In genomic region chr21:43922949-43923348, GRCh38 we compare ENCODE assay signal across 14 cellular contexts. TPM values are rescaled to one million over a fixed set of nuclear protein-coding genes. Genes with fewer than 3 reads are reported as not detected.
DNase-seq lines count a peak whose midpoint lies in the region; ATAC-seq and TF ChIP-seq lines count a peak whose summit lies in the region.
"Had no signal": no experiment of that assay in that cellular context is flagged by ENCODE, and none has a peak within 500 bp of the region (broad histone marks: within the 10 kb centered on the region; RNA-seq: fewer than 3 reads in every experiment).

No MANE protein-coding gene starts in this region.

- H3K36me3 ChIP-seq in stomach, result peaks cover 0 to 32% (median 17%) of the 10 kb centered on the region in 4 donors

- no peak for DNase-seq in activated naive CD4-positive, alpha-beta T cell treated with anti-CD3 and anti-CD28 coated beads, Interleukin-2, amount 10 ng/mL, durations not matched to agents 7 days and 5 days
- DNase-seq in activated naive CD4-positive, alpha-beta T cell treated with anti-CD3 and anti-CD28 coated beads, Interleukin-2, amount 50 U/mL, for 72 hours (ENCODE audit: low spot score in 2 of 2), result no peak
- no peak for DNase-seq in activated CD8-positive, alpha-beta T cell treated with anti-CD3 and anti-CD28 coated beads, Interleukin-2, amount 10 ng/mL, durations not matched to agents 7 days and 5 days
- peak in 2 of 3 donors; percentile 61 to 65 for DNase-seq in right cardiac atrium
- peak; percentile 51 for DNase-seq in stomach
- no peak for DNase-seq in Ammon's horn (ENCODE audit: low spot score)
- DNase-seq: cortex of kidney; GDM1; NCI-H2029 treated with DMSO at 0.1 percent for 48 hours; NCI-H526 treated with DMSO at 0.1 percent for 48 hours; stimulated activated CD4-positive, alpha-beta T cell treated with anti-CD3 and anti-CD28 coated beads, Interleukin-4, amount 100 ng/mL, for 24 hours had no signal

- H3K27me3 Mint-ChIP-seq in activated naive CD4-positive, alpha-beta T cell treated with anti-CD3 and anti-CD28 coated beads, Interleukin-2, amount 10 ng/mL, durations not matched to agents 7 days and 5 days, result peaks cover 4% of the 10 kb centered on the region
- H3K27me3 Mint-ChIP-seq in activated CD8-positive, alpha-beta T cell treated with anti-CD3 and anti-CD28 coated beads, Interleukin-2, amount 10 ng/mL, durations not matched to agents 7 days and 5 days (ENCODE audit: low read depth), result no peaks in the 10 kb centered on the region

- ATAC-seq in activated naive CD4-positive, alpha-beta T cell treated with anti-CD3 and anti-CD28 coated beads, Interleukin-2, amount 50 U/mL, for 72 hours, result no peak
- no peak for ATAC-seq in activated CD8-positive, alpha-beta T cell treated with anti-CD3 and anti-CD28 coated beads, Interleukin-2, amount 10 ng/mL, durations not matched to agents 7 days and 5 days
- ATAC-seq in right cardiac atrium (peak; percentile 4 to 12), GM21390 (IDR thresholded peaks at IDR 0.05; ENCODE audit: unreplicated experiment) (no peak), esophagus mucosa (no peak)

- CTCF ChIA-PET in activated naive CD4-positive, alpha-beta T cell treated with anti-CD3 and anti-CD28 coated beads, Interleukin-2, amount 10 ng/mL, durations not matched to agents 7 days and 5 days (lab: Charles Lee), result no interaction called here
- CTCF ChIA-PET in activated CD8-positive, alpha-beta T cell treated with anti-CD3 and anti-CD28 coated beads, Interleukin-2, amount 10 ng/mL, durations not matched to agents 7 days and 5 days (lab: Charles Lee), result interaction anchor here (3.2 kb wide), 1 partner anchor 15 kb away, joined by 21 read pairs; no protein-coding TSS in a partner anchor

- H3K27ac ChIP-seq in right cardiac atrium (ENCODE audit: low read length) (no peak overlapping the region), stomach (peak overlapping the region in 2 of 5 donors; percentile 12 to 25)

- H3K27ac Mint-ChIP-seq in activated naive CD4-positive, alpha-beta T cell treated with anti-CD3 and anti-CD28 coated beads, Interleukin-2, amount 10 ng/mL, durations not matched to agents 7 days and 5 days, result peak overlapping the region; percentile 49
- H3K27ac Mint-ChIP-seq in activated naive CD4-positive, alpha-beta T cell treated with anti-CD3 and anti-CD28 coated beads, Interleukin-2, amount 50 U/mL, for 72 hours, result peak overlapping the region in 1 of 2 donors; percentile 44
- H3K27ac Mint-ChIP-seq in activated CD8-positive, alpha-beta T cell treated with anti-CD3 and anti-CD28 coated beads, Interleukin-2, amount 10 ng/mL, durations not matched to agents 7 days and 5 days, result peak overlapping the region; percentile 87

- H3K36me3 Mint-ChIP-seq in activated naive CD4-positive, alpha-beta T cell treated with anti-CD3 and anti-CD28 coated beads, Interleukin-2, amount 10 ng/mL, durations not matched to agents 7 days and 5 days, result peaks cover 9% of the 10 kb centered on the region
- H3K36me3 Mint-ChIP-seq in activated naive CD4-positive, alpha-beta T cell treated with anti-CD3 and anti-CD28 coated beads, Interleukin-2, amount 50 U/mL, for 72 hours, result peaks cover 0 to 38% of the 10 kb centered on the region in 2 donors
- peaks cover 19% of the 10 kb centered on the region for H3K36me3 Mint-ChIP-seq in activated CD8-positive, alpha-beta T cell treated with anti-CD3 and anti-CD28 coated beads, Interleukin-2, amount 10 ng/mL, durations not matched to agents 7 days and 5 days (ENCODE audit: low read depth)

- 76% methylated on average over 11 of the region's 11 CpGs for WGBS in right cardiac atrium
- WGBS in stomach, 5 donors, result 68 to 77% (median 75%) methylated on average over 11 of the region's 11 CpGs

- no peak for TF ChIP-seq CTCF in stomach (IDR thresholded peaks at IDR 0.05)

- H3K9me3 Mint-ChIP-seq in activated naive CD4-positive, alpha-beta T cell treated with anti-CD3 and anti-CD28 coated beads, Interleukin-2, amount 10 ng/mL, durations not matched to agents 7 days and 5 days, result no peaks in the 10 kb centered on the region
- H3K9me3 Mint-ChIP-seq in activated naive CD4-positive, alpha-beta T cell treated with anti-CD3 and anti-CD28 coated beads, Interleukin-2, amount 50 U/mL, for 72 hours, result no peaks in the 10 kb centered on the region
- H3K9me3 Mint-ChIP-seq in activated CD8-positive, alpha-beta T cell treated with anti-CD3 and anti-CD28 coated beads, Interleukin-2, amount 10 ng/mL, durations not matched to agents 7 days and 5 days (ENCODE audit: insufficient read depth), result no peaks in the 10 kb centered on the region
- H3K9me3 Mint-ChIP-seq: mesothelial cell of epicardium had no signal

- H3K9me3 ChIP-seq in right cardiac atrium (ENCODE audit: control insufficient read depth, low read length) (no peaks in the 10 kb centered on the region), stomach (no peaks in the 10 kb centered on the region)

- H3K27me3 ChIP-seq in right cardiac atrium (ENCODE audit: control insufficient read depth, insufficient read depth), result no peaks in the 10 kb centered on the region
- H3K27me3 ChIP-seq in stomach, result no peaks in the 10 kb centered on the region

- POLR2A ChIA-PET in activated CD8-positive, alpha-beta T cell treated with anti-CD3 and anti-CD28 coated beads, Interleukin-2, amount 10 ng/mL, durations not matched to agents 7 days and 5 days (lab: Charles Lee), result interaction anchor here (0.7 to 0.9 kb wide), 2 partner anchors 15 to 162 kb away, joined by 3 to 4 read pairs; no protein-coding TSS in a partner anchor

- peaks cover 57% of the 10 kb centered on the region for H3K4me1 Mint-ChIP-seq in activated naive CD4-positive, alpha-beta T cell treated with anti-CD3 and anti-CD28 coated beads, Interleukin-2, amount 10 ng/mL, durations not matched to agents 7 days and 5 days
- peaks cover 55% of the 10 kb centered on the region for H3K4me1 Mint-ChIP-seq in activated CD8-positive, alpha-beta T cell treated with anti-CD3 and anti-CD28 coated beads, Interleukin-2, amount 10 ng/mL, durations not matched to agents 7 days and 5 days (ENCODE audit: low read depth)

- H3K4me1 ChIP-seq in right cardiac atrium (ENCODE audit: control insufficient read depth, insufficient read depth, low read length) (peaks cover 24% of the 10 kb centered on the region), stomach (peaks cover 11 to 72% (median 44%) of the 10 kb centered on the region in 4 donors)

- no peak for TF ChIP-seq EP300 in stomach (IDR thresholded peaks at IDR 0.05)

- no peak overlapping the region for H3K4me3 Mint-ChIP-seq in activated naive CD4-positive, alpha-beta T cell treated with anti-CD3 and anti-CD28 coated beads, Interleukin-2, amount 10 ng/mL, durations not matched to agents 7 days and 5 days
- no peak overlapping the region for H3K4me3 Mint-ChIP-seq in activated CD8-positive, alpha-beta T cell treated with anti-CD3 and anti-CD28 coated beads, Interleukin-2, amount 10 ng/mL, durations not matched to agents 7 days and 5 days
- H3K4me3 Mint-ChIP-seq: mesothelial cell of epicardium had no signal

- TF ChIP-seq POLR2A in stomach (IDR thresholded peaks at IDR 0.05), result no peak

- intact Hi-C loops in right cardiac atrium (cut with DNase I), result loop anchor here in 3 of 4 donors (5.0 to 10.0 kb wide), 3 partner anchors 41 to 118 kb away; partner anchors contain the start of gene AGPAT3 (in 1 of the 3)
- intact Hi-C loops in stomach (cut with DNase I; ENCODE audit: low total_unique reads), result no loop called here

- H3K4me3 ChIP-seq in right cardiac atrium (ENCODE audit: low read length) (no peak overlapping the region), stomach (no peak overlapping the region)

RNA-seq across cellular contexts. Expression of gene AGPAT3, which starts 57.9 kb away (rescaled TPM):
- total RNA-seq in activated naive CD4-positive, alpha-beta T cell treated with anti-CD3 and anti-CD28 coated beads, Interleukin-2, amount 50 U/mL, for 72 hours, result 100 to 1,000 TPM in 1 of 2 donors, 10 to 100 TPM in 1; 21.2 to 109 TPM
- total RNA-seq in activated CD8-positive, alpha-beta T cell treated with anti-CD3 and anti-CD28 coated beads, Interleukin-2, amount 10 ng/mL, durations not matched to agents 7 days and 5 days, result 10 to 100 TPM; 70.4 to 72.5 TPM
- total RNA-seq in right cardiac atrium (10 to 100 TPM; 50.6 to 71.1 (median 62.5) TPM), stomach (10 to 100 TPM; 35.0 to 83.1 (median 41.5) TPM), esophagus mucosa (49.1 TPM)
- polyA plus RNA-seq in right cardiac atrium (32.0 TPM), stomach (10 to 100 TPM in 2 of 3 donors, 1 to 10 TPM in 1; 9.9 to 16.1 (median 10.4) TPM)

Comparison
In these comparisons a context has a peak if more than half of its experiments do, and no peak if none do; other contexts are left out.
1. DNase-seq: peak in right cardiac atrium (2 of 3) and stomach (single experiment); none in activated naive CD4-positive, alpha-beta T cell treated with anti-CD3 and anti-CD28 coated beads, Interleukin-2, amount 10 ng/mL, durations not matched to agents 7 days and 5 days (single experiment), activated naive CD4-positive, alpha-beta T cell treated with anti-CD3 and anti-CD28 coated beads, Interleukin-2, amount 50 U/mL, for 72 hours (0 of 2), activated CD8-positive, alpha-beta T cell treated with anti-CD3 and anti-CD28 coated beads, Interleukin-2, amount 10 ng/mL, durations not matched to agents 7 days and 5 days (single experiment) and Ammon's horn (single experiment).
2. ATAC-seq: peak in right cardiac atrium (2 of 2); none in activated naive CD4-positive, alpha-beta T cell treated with anti-CD3 and anti-CD28 coated beads, Interleukin-2, amount 50 U/mL, for 72 hours (0 of 2), activated CD8-positive, alpha-beta T cell treated with anti-CD3 and anti-CD28 coated beads, Interleukin-2, amount 10 ng/mL, durations not matched to agents 7 days and 5 days (single experiment), GM21390 (single experiment) and esophagus mucosa (single experiment).